20 cellular contexts compared by ENCODE assay signal in the genomic region with DNA sequence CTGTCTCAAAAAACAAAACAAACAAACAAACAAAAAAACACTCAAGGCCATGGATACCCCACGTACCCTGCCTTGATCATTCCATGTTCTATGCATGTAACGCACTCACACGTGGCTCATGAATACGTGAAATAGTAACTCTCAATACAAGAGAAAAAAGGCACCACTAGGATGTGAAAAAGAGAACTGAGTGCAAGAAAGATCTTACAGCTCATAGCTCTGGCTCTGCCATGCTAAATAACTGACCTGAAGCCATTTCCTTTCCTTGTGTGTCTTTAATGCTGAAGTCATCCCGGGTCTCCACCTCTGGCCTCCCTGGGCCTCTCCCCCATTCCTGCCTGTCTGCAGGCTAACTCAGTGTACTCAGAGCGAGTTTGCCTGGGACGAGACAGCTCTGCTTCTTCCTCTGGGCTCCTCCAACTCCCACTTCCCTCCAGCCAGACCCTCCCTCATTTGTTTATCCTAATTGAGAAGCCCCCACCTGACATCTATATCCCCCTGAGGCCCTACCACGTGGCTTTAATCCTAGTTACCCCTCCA.
DNase-seq lines count a peak whose midpoint lies in the region; ATAC-seq and TF ChIP-seq lines count a peak whose summit lies in the region.
"Had no signal": no experiment of that assay in that cellular context is flagged by ENCODE, and none has a peak within 500 bp of the region (broad histone marks: within the 10 kb centered on the region; RNA-seq: fewer than 3 reads in every experiment).

No MANE protein-coding gene starts in this region.

- H3K36me3 ChIP-seq in heart right ventricle = peaks cover 0 to 39% (median 18%) of the 10 kb centered on the region in 9 donors
- H3K36me3 ChIP-seq in liver (ENCODE audit: control insufficient read depth in 4 of 4, insufficient read depth in 3 of 4, low read depth in 1 of 4, low read length in 3 of 4) = peaks cover 0 to 4% (median 0%) of the 10 kb centered on the region in 4 donors
- peaks cover 0 to 14% (median 0%) of the 10 kb centered on the region in 3 donors for H3K36me3 ChIP-seq in Peyer's patch

- intact Hi-C loops in heart right ventricle (cut with DNase I) = no loop called here
- intact Hi-C loops in Right ventricle myocardium inferior (cut with DNase I) = no loop called here
- intact Hi-C loops in activated naive CD4-positive, alpha-beta T cell treated with anti-CD3 and anti-CD28 coated beads for 36 hours (cut with micrococcal nuclease) = no loop called here

- H3K27ac Mint-ChIP-seq in activated naive CD4-positive, alpha-beta T cell treated with anti-CD3 and anti-CD28 coated beads for 36 hours = no peak overlapping the region
- H3K27ac Mint-ChIP-seq: CD4-positive, alpha-beta memory T cell; effector memory CD8-positive, alpha-beta T cell; stimulated activated naive CD8-positive, alpha-beta T cell treated with anti-CD3 and anti-CD28 coated beads, Interleukin-15, Interleukin-2, amounts not matched to agents 100 ng/mL and 50 ng/mL, for 24 hours had no signal

- H3K4me3 ChIP-seq in heart right ventricle = peak overlapping the region in 5 of 10 donors; percentile 7 to 70 (median 63)
- H3K4me3 ChIP-seq in astrocyte of the spinal cord (ENCODE audit: low read depth, low read length) = peak overlapping the region; percentile 54
- H3K4me3 ChIP-seq in liver (ENCODE audit: low read depth in 1 of 3, low read length in 3 of 3) = no peak overlapping the region
- H3K4me3 ChIP-seq in Peyer's patch = no peak overlapping the region

- DNase-seq in heart right ventricle = no peak
- no peak for DNase-seq in Right ventricle myocardium inferior (ENCODE audit: missing footprints)
- no peak for DNase-seq in astrocyte of the spinal cord (ENCODE audit: low read depth, low spot score)
- DNase-seq in activated naive CD4-positive, alpha-beta T cell treated with anti-CD3 and anti-CD28 coated beads for 36 hours = no peak
- DNase-seq in NCI-H1105 treated with DMSO at 0.1 percent for 48 hours (lab: John Stamatoyannopoulos, UW) = no peak
- no peak for DNase-seq in COLO829 (ENCODE audit: low spot score)
- no peak for DNase-seq in Peyer's patch
- DNase-seq: activated CD4-positive, alpha-beta T cell treated with anti-CD3 and anti-CD28 coated beads for 1 hour; activated naive CD4-positive, alpha-beta T cell treated with Interleukin-2 at 50 U/mL for 16 hours; CD4-positive, alpha-beta memory T cell; effector memory CD8-positive, alpha-beta T cell; foreskin keratinocyte; NCI-H2029; NCI-H524; nucleus accumbens; RPMI8226; T-helper 1 cell had no signal

- no peak overlapping the region for H3K9ac ChIP-seq in liver (ENCODE audit: low read depth in 1 of 2, low read length in 2 of 2)

- in situ Hi-C loops in astrocyte of the spinal cord (cut with HindIII; ENCODE audit: low sequenced_read_pairs) = no loop called here

- no peak overlapping the region for H3K4me3 Mint-ChIP-seq in activated naive CD4-positive, alpha-beta T cell treated with anti-CD3 and anti-CD28 coated beads for 36 hours
- H3K4me3 Mint-ChIP-seq: CD4-positive, alpha-beta memory T cell; effector memory CD8-positive, alpha-beta T cell; stimulated activated naive CD8-positive, alpha-beta T cell treated with anti-CD3 and anti-CD28 coated beads, Interleukin-15, Interleukin-2, amounts not matched to agents 100 ng/mL and 50 ng/mL, for 24 hours had no signal

- ATAC-seq in heart right ventricle (no peak), Right ventricle myocardium inferior (no peak)
- ATAC-seq: effector memory CD8-positive, alpha-beta T cell; foreskin keratinocyte had no signal

- peaks cover 16% of the 10 kb centered on the region for H3K4me1 Mint-ChIP-seq in activated naive CD4-positive, alpha-beta T cell treated with anti-CD3 and anti-CD28 coated beads for 36 hours (ENCODE audit: low read depth)

- TF ChIP-seq CTCF in heart right ventricle (IDR thresholded peaks at IDR 0.05) (no peak), astrocyte of the spinal cord (IDR thresholded peaks at IDR 0.05; ENCODE audit: low read depth, low read length) (no peak), liver (IDR thresholded peaks at IDR 0.05; ENCODE audit: low read depth, low read length, missing input control) (no peak), Peyer's patch (IDR thresholded peaks at IDR 0.05) (no peak)

- H3K27ac ChIP-seq in heart right ventricle = peak overlapping the region in 7 of 10 donors; percentile 11 to 91 (median 85)
- H3K27ac ChIP-seq in liver (ENCODE audit: low read depth in 1 of 2, low read length in 2 of 2) = peak overlapping the region; percentile 37 to 38
- H3K27ac ChIP-seq in Peyer's patch = no peak overlapping the region
- H3K27ac ChIP-seq: foreskin keratinocyte, HL-60 had no signal

- no peaks in the 10 kb centered on the region for H3K27me3 ChIP-seq in heart right ventricle
- H3K27me3 ChIP-seq in liver (ENCODE audit: control insufficient read depth in 4 of 4, insufficient read depth in 4 of 4, low read length in 3 of 4) = no peaks in the 10 kb centered on the region
- no peaks in the 10 kb centered on the region for H3K27me3 ChIP-seq in Peyer's patch
- H3K27me3 ChIP-seq: foreskin keratinocyte had no signal

- no peak for TF ChIP-seq POLR2A in Peyer's patch (IDR thresholded peaks at IDR 0.05)

- no peak for TF ChIP-seq RAD21 in liver (IDR thresholded peaks at IDR 0.05)

- H3K4me1 ChIP-seq in heart right ventricle = peaks cover 10 to 82% (median 74%) of the 10 kb centered on the region in 9 donors
- H3K4me1 ChIP-seq in liver (ENCODE audit: control insufficient read depth in 4 of 4, insufficient read depth in 4 of 4, low read length in 3 of 4) = peaks cover 4 to 82% (median 56%) of the 10 kb centered on the region in 4 donors
- H3K4me1 ChIP-seq in Peyer's patch = peaks cover 0 to 15% (median 0%) of the 10 kb centered on the region in 4 donors

- H3K36me3 Mint-ChIP-seq in activated naive CD4-positive, alpha-beta T cell treated with anti-CD3 and anti-CD28 coated beads for 36 hours (ENCODE audit: low read depth) = no peaks in the 10 kb centered on the region
- H3K36me3 Mint-ChIP-seq: CD4-positive, alpha-beta memory T cell had no signal

- H3K9me3 Mint-ChIP-seq in activated naive CD4-positive, alpha-beta T cell treated with anti-CD3 and anti-CD28 coated beads for 36 hours = no peaks in the 10 kb centered on the region
- H3K9me3 Mint-ChIP-seq: effector memory CD8-positive, alpha-beta T cell; stimulated activated naive CD8-positive, alpha-beta T cell treated with anti-CD3 and anti-CD28 coated beads, Interleukin-15, Interleukin-2, amounts not matched to agents 100 ng/mL and 50 ng/mL, for 24 hours had no signal

- CTCF ChIA-PET in activated naive CD4-positive, alpha-beta T cell treated with anti-CD3 and anti-CD28 coated beads for 36 hours (lab: Charles Lee) = interaction anchor here (0.6 kb wide), 1 partner anchor 297 kb away, joined by 3 read pairs; no protein-coding TSS in a partner anchor

- WGBS in heart right ventricle, 2 donors = 70 to 77% methylated on average over 8 of the region's 8 CpGs
- WGBS in liver = 82% methylated on average over 8 of the region's 8 CpGs

- no peaks in the 10 kb centered on the region for H3K9me3 ChIP-seq in heart right ventricle
- H3K9me3 ChIP-seq in liver (ENCODE audit: control insufficient read depth in 4 of 4, low read length in 3 of 4) = no peaks in the 10 kb centered on the region
- no peaks in the 10 kb centered on the region for H3K9me3 ChIP-seq in Peyer's patch

- H3K27me3 Mint-ChIP-seq in activated naive CD4-positive, alpha-beta T cell treated with anti-CD3 and anti-CD28 coated beads for 36 hours (ENCODE audit: low read depth) = peaks cover 30% of the 10 kb centered on the region

TF ChIP-seq in liver, 16 proteins besides CTCF, POLR2A, EP300 and RAD21:
- TF ChIP-seq FOXA2 (IDR thresholded peaks at IDR 0.05) (no peak), NR2F2 (IDR thresholded peaks at IDR 0.05) (peak; percentile 18)

Comparison
In these comparisons a context has a peak if more than half of its experiments do, and no peak if none do; other contexts are left out.
1. H3K27ac ChIP-seq: peak in heart right ventricle (7 of 10) and liver (2 of 2); none in Peyer's patch (0 of 4).